8 cellular contexts compared by ENCODE assay signal in the genomic region with DNA sequence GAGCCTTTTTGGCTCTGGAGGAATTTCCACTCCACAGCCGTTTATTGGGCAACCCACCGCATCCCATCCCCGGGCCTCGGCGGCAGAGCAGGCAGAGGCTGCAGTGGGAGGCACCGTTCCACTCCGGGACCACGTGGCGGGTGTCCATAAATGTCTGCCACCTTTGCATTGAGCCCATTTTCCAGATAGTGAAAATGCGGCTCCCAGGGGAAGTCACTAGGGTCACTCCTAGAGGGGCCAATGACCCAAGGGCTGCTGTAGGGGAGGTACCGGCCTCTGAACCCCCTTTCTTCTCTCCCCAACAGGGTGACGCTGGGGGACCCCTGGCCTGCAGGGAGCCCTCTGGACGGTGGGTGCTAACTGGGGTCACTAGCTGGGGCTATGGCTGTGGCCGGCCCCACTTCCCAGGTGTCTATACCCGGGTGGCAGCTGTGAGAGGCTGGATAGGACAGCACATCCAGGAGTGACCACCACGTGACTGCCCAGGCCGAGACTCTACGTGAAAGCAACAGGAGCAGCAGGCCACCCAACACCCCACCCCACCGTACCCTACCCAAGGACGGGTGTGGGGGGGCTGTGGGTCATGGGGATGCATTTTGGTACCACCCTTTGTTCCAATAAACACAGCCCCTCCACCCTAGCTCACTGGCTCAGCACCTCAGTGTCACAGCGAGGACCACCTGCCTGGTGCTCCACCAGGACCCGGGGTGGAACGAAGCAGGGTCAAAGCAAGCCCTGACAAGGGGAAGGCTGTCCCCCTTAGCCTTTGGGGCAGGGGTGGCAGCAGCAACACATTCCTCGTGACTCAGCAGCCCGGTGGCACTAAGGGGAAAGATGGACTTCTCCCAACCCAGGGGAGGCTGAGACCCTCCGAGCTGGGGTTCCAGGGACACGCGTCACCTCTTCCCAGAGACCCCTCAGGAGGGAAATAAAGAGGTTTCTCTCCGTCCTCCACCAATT. TPM values are rescaled to one million over a fixed set of nuclear protein-coding genes. Genes with fewer than 3 reads are reported as not detected.
DNase-seq lines count a peak whose midpoint lies in the region; ATAC-seq and TF ChIP-seq lines count a peak whose summit lies in the region.

No MANE protein-coding gene starts in this region.

- H3K36me3 ChIP-seq in ES-I3 (ENCODE audit: insufficient read depth, low read length), result peaks cover 1% of the 10 kb centered on the region; the same call in 1 of the 2 replicates
- no peaks in the 10 kb centered on the region for H3K36me3 ChIP-seq in PC-9 (ENCODE audit: low read depth)
- peaks cover 0 to 20% of the 10 kb centered on the region in 2 donors for H3K36me3 ChIP-seq in esophagus (ENCODE audit: control insufficient read depth in 2 of 2, insufficient read depth in 2 of 2, low read length in 1 of 2)
- peaks cover 35 to 44% of the 10 kb centered on the region in 2 experiments for H3K36me3 ChIP-seq in trophoblast cell (ENCODE audit: control insufficient read depth in 1 of 2, insufficient read depth in 2 of 2, low read length in 2 of 2)

- H3K4me2 ChIP-seq in PC-9 (peak overlapping the region; percentile 88), trophoblast cell (ENCODE audit: low read length) (peak overlapping the region; percentile 98)

- H3K9me3 ChIP-seq in ES-I3 (ENCODE audit: control insufficient read depth, insufficient read depth, low read length) (no peaks in the 10 kb centered on the region), PC-9 (ENCODE audit: insufficient read depth, low read depth) (no peaks in the 10 kb centered on the region), esophagus (ENCODE audit: control insufficient read depth in 2 of 2, insufficient read depth in 1 of 2, low read depth in 1 of 2, low read length in 1 of 2) (no peaks in the 10 kb centered on the region), trophoblast cell (ENCODE audit: insufficient read depth, low read depth, low read length) (peaks cover 1% of the 10 kb centered on the region)

- H3K9me2 ChIP-seq in PC-9 (ENCODE audit: insufficient read depth), result no peaks in the 10 kb centered on the region

- H4K91ac ChIP-seq in trophoblast cell (ENCODE audit: low read depth, low read length), result no peak overlapping the region

- POLR2A ChIA-PET in PC-9 (lab: Charles Lee; ENCODE audit: unreplicated experiment), result no interaction called here

- no peak overlapping the region for H2BK5ac ChIP-seq in trophoblast cell (ENCODE audit: low read depth, low read length, poor library complexity)

- H3K27ac ChIP-seq in PC-9 (no peak overlapping the region), esophagus (ENCODE audit: low read depth in 2 of 2, low read length in 1 of 2) (no peak overlapping the region), trophoblast cell (ENCODE audit: low read depth, low read length) (no peak overlapping the region)

- H2BK12ac ChIP-seq in trophoblast cell (ENCODE audit: low read length), result no peak overlapping the region

- no peak overlapping the region for H2AK5ac ChIP-seq in trophoblast cell (ENCODE audit: low read length)

- H3K23ac ChIP-seq in trophoblast cell (ENCODE audit: low read length), result no peak overlapping the region

- 69% methylated on average over 29 of the region's 29 CpGs for WGBS in esophagus, 2 donors
- WGBS in trophoblast cell (ENCODE audit: extremely low coverage, insufficient coverage, insufficient read length), result no CpG with 5 or more reads among the region's 29 CpGs

- H3K4me3 ChIP-seq in PC-9 (peak overlapping the region; percentile 95), esophagus (ENCODE audit: low read depth in 1 of 2, low read length in 2 of 2) (peak overlapping the region; percentile 90 to 91), trophoblast cell (ENCODE audit: low read depth, low read length) (peak overlapping the region; percentile 71)

- H3K4me1 ChIP-seq in ES-I3 (ENCODE audit: insufficient read depth, low read length), result peaks cover 3% of the 10 kb centered on the region; the same call in 1 of the 2 replicates
- H3K4me1 ChIP-seq in PC-9 (replicated peaks; ENCODE audit: insufficient read depth), result 0 out of 2 replicates have a peak, but pooled peaks cover 5% of the 10 kb centered on the region
- peaks cover 10 to 21% of the 10 kb centered on the region in 2 donors for H3K4me1 ChIP-seq in esophagus (ENCODE audit: control insufficient read depth in 2 of 2, insufficient read depth in 2 of 2, low read length in 1 of 2)
- H3K4me1 ChIP-seq in trophoblast cell (ENCODE audit: control insufficient read depth in 1 of 2, insufficient read depth in 2 of 2, low read length in 2 of 2), result peaks cover 10 to 17% of the 10 kb centered on the region in 2 experiments

- H3K9ac ChIP-seq in ES-I3 (ENCODE audit: low read depth, low read length) (peak overlapping the region; percentile 98), trophoblast cell (ENCODE audit: low read length) (no peak overlapping the region)

- no peaks in the 10 kb centered on the region for H3K27me3 ChIP-seq in PC-9 (ENCODE audit: insufficient read depth, low read depth)
- H3K27me3 ChIP-seq in esophagus (ENCODE audit: control insufficient read depth in 1 of 2, insufficient read depth in 2 of 2, low read length in 2 of 2), result no peaks in the 10 kb centered on the region
- no peaks in the 10 kb centered on the region for H3K27me3 ChIP-seq in trophoblast cell (ENCODE audit: insufficient read depth, low read length)

- no peak overlapping the region for H2BK120ac ChIP-seq in trophoblast cell (ENCODE audit: insufficient read depth, low read length, poor library complexity)

- H3K79me2 ChIP-seq in PC-9 (ENCODE audit: low read depth), result peaks cover 20% of the 10 kb centered on the region
- peaks cover 11% of the 10 kb centered on the region for H3K79me2 ChIP-seq in trophoblast cell (ENCODE audit: control insufficient read depth, insufficient read depth, low read length, poor library complexity)

- H3F3A ChIP-seq in PC-9 (ENCODE audit: insufficient read depth, low read depth), result peaks cover 14% of the 10 kb centered on the region

- BruUV-seq in PC-9 (replicated peaks; lab: Mats Ljungman, UMichigan), result no TSS peak

- H2AFZ ChIP-seq in PC-9, result no peak overlapping the region
- H2AFZ ChIP-seq in trophoblast cell (ENCODE audit: insufficient read depth, low read length, poor library complexity), result no peak overlapping the region

- peak overlapping the region; percentile 92 for H3K4ac ChIP-seq in trophoblast cell (ENCODE audit: low read depth, low read length)

- DNase-seq in PC-9 (no peak), trophoblast cell (no peak), dedifferentiated amniotic fluid mesenchymal stem cell (ENCODE audit: extremely low spot score) (no peak), hypothalamus (lab: John Stamatoyannopoulos, UW) (no peak), SIG-M5 treated with dmso at 0.1 percent for 504 hours (lab: John Stamatoyannopoulos, UW; ENCODE audit: unreplicated experiment) (no peak)

- no peak overlapping the region for H4K12ac ChIP-seq in trophoblast cell (ENCODE audit: low read depth, low read length)

- H4K8ac ChIP-seq in trophoblast cell (ENCODE audit: low read depth, low read length), result no peak overlapping the region

- TF ChIP-seq CTCF in PC-9 (conservative IDR thresholded peaks at IDR 0.05), result no peak

- CTCF ChIA-PET in PC-9 (lab: Charles Lee), result no interaction called here

- intact Hi-C loops in PC-9 (cut with micrococcal nuclease; ENCODE audit: unreplicated experiment), result no loop called here

- no peak overlapping the region for H3K14ac ChIP-seq in trophoblast cell (ENCODE audit: low read length)

- ATAC-seq in HG03378 (IDR thresholded peaks at IDR 0.05; ENCODE audit: unreplicated experiment), result no peak

- peaks cover 19% of the 10 kb centered on the region for H4K20me1 ChIP-seq in PC-9 (ENCODE audit: insufficient read depth)

- H3K18ac ChIP-seq in trophoblast cell (ENCODE audit: low read length), result no peak overlapping the region

- H3K79me1 ChIP-seq in trophoblast cell (ENCODE audit: low read length), result peaks cover 10% of the 10 kb centered on the region

RNA-seq across cellular contexts. Expression of a gene that starts 1.5 kb away (rescaled TPM):
- 80.0 and 81.9 TPM in 2 replicates for total RNA-seq in PC-9 (2021)
- 10 to 100 TPM; 52.0 to 86.8 TPM for polyA plus RNA-seq in esophagus
- polyA plus RNA-seq in trophoblast cell (2013), result 79.5 and 82.1 TPM in 2 replicates

RNA-seq across cellular contexts. Expression of a gene that starts 30.9 kb away (rescaled TPM):
- total RNA-seq in PC-9 (2021), result 109 and 114 TPM in 2 replicates
- 10 to 100 TPM; 23.2 to 32.3 TPM for polyA plus RNA-seq in esophagus
- polyA plus RNA-seq in trophoblast cell (2013), result 103 and 105 TPM in 2 replicates

RNA-seq across cellular contexts. Expression of a gene that starts 50.0 kb away (rescaled TPM):
- 24.7 and 35.5 TPM in 2 replicates for total RNA-seq in PC-9 (2021)
- 10 to 100 TPM; 37.6 to 62.6 TPM for polyA plus RNA-seq in esophagus
- 89.4 and 93.2 TPM in 2 replicates for polyA plus RNA-seq in trophoblast cell (2013)
